Comparison of ENCODE assay signal across 9 cellular contexts in the genomic region with DNA sequence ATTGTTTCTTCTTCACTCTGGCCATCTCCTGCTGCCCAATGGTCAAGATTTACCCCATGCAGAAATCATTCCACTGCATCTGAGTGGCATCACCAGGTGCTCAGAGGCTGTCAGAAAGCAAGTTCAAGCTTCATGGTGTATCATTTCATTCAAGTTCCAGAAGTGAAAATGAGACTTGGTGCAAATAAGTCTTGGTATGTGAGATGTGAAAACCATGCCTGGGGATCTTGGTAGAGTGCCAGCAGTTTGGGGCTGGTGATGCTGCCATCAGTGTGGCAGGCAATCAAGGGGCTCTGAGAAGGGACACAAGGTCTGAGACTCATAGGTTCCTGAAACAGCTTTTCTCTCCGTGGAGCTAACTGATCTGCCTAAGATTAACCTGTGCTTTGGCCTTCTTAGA. TPM values are rescaled to one million over a fixed set of nuclear protein-coding genes. Genes with fewer than 3 reads are reported as not detected.
A peak's percentile ranks its signal among the peaks of the same experiment; 100 is the strongest.
DNase-seq lines count a peak whose midpoint lies in the region; ATAC-seq, FAIRE-seq and TF ChIP-seq lines count a peak whose summit lies in the region.
"Had no signal": no experiment of that assay in that cellular context is flagged by ENCODE, and none has a peak within 500 bp of the region (broad histone marks: within the 10 kb centered on the region; RNA-seq: fewer than 3 reads in every experiment).

No MANE protein-coding gene starts in this region.

- H3K36me3 Mint-ChIP-seq in activated T-cell treated with anti-CD3 and anti-CD28 coated beads, Interleukin-2, amount 50 U/mL, for 4 hours (ENCODE audit: insufficient read depth) = peaks cover 8% of the 10 kb centered on the region

- H3K4me3 Mint-ChIP-seq in activated T-cell treated with anti-CD3 and anti-CD28 coated beads, Interleukin-2, amount 50 U/mL, for 4 hours = peak overlapping the region; percentile 78

- DNase-seq in activated T-cell treated with anti-CD3 and anti-CD28 coated beads, Interleukin-2, amount 50 U/mL, for 4 hours = peak; percentile 47
- DNase-seq in stimulated activated CD4-positive, alpha-beta T cell treated with anti-CD3 and anti-CD28 coated beads, Interleukin-12 subunit alpha, Interleukin-12 subunit beta, amount 100 ng/mL, for 48 hours (ENCODE audit: low read depth in 2 of 3, low spot score in 1 of 3) = peak; percentile 77 to 84 (median 78)
- DNase-seq in effector CD8-positive, alpha-beta T cell (lab: John Stamatoyannopoulos, UW) = no peak
- no peak for DNase-seq in H54 (ENCODE audit: insufficient read length, low spot score)
- no peak for DNase-seq in amniotic stem cell (lab: John Stamatoyannopoulos, UW)
- DNase-seq in erythroblast (lab: John Stamatoyannopoulos, UW) = no peak

- no peaks in the 10 kb centered on the region for H3K27me3 Mint-ChIP-seq in activated T-cell treated with anti-CD3 and anti-CD28 coated beads, Interleukin-2, amount 50 U/mL, for 4 hours (ENCODE audit: low read depth)

- no peak for FAIRE-seq in H54 (lab: Jason Lieb, UNC)

- ATAC-seq in GM18502 (IDR thresholded peaks at IDR 0.05; ENCODE audit: poor library complexity, unreplicated experiment) = peak; percentile 77
- ATAC-seq in HG03460 (IDR thresholded peaks at IDR 0.05; ENCODE audit: unreplicated experiment) = peak; percentile 67
- ATAC-seq in activated T-cell treated with anti-CD3 and anti-CD28 coated beads, Interleukin-2, amount 50 U/mL, for 4 hours = peak; percentile 78 to 83

- no peaks in the 10 kb centered on the region for H3K9me3 Mint-ChIP-seq in activated T-cell treated with anti-CD3 and anti-CD28 coated beads, Interleukin-2, amount 50 U/mL, for 4 hours

- TF ChIP-seq POLR2A in H54 (IDR thresholded peaks at IDR 0.05; ENCODE audit: low read depth, low read length) = no peak
- no peak for TF ChIP-seq POLR2A in erythroblast (IDR thresholded peaks at IDR 0.05; ENCODE audit: low read length)

- peaks cover 85% of the 10 kb centered on the region for H3K4me1 Mint-ChIP-seq in activated T-cell treated with anti-CD3 and anti-CD28 coated beads, Interleukin-2, amount 50 U/mL, for 4 hours (ENCODE audit: low read depth)

RNA-seq across cellular contexts. Expression of a gene that starts 52.0 kb away (rescaled TPM):
- 100 to 1,000 TPM; 353 to 393 (median 374) TPM for total RNA-seq in activated T-cell treated with anti-CD3 and anti-CD28 coated beads, Interleukin-2, amount 50 U/mL, for 4 hours
- total RNA-seq: SJSA1 had no signal

Comparison
In these comparisons a context has a peak if more than half of its experiments do, and no peak if none do; other contexts are left out.
1. DNase-seq: peak in activated T-cell treated with anti-CD3 and anti-CD28 coated beads, Interleukin-2, amount 50 U/mL, for 4 hours (single experiment) and stimulated activated CD4-positive, alpha-beta T cell treated with anti-CD3 and anti-CD28 coated beads, Interleukin-12 subunit alpha, Interleukin-12 subunit beta, amount 100 ng/mL, for 48 hours (3 of 3); none in effector CD8-positive, alpha-beta T cell (single experiment), H54 (single experiment), amniotic stem cell (single experiment) and erythroblast (0 of 2).
2. Peak in every context shown above with its lines, with median percentiles within 50 percentile points of each other: ATAC-seq.